In the genomic region with DNA sequence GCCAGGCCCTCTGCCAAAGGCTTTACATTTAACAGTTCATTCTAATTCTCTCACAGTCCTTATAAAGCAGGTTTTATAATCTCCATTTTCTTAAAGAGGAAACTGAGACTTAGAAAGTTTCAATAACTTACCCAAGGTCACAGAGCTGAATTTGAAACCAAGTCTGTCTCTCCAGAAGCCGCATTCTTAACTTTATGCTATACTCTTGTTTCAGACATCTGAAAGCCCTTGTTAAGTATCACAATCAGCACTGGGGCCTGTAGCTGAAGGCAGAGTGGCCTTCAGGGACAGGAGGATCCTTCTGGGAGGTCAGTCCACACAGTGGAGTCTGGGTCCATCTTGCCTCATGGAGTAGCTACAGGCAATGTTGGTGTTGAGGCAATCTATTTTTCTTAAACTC, we compare ENCODE assay signal across 29 cellular contexts. TPM values are rescaled to one million over a fixed set of nuclear protein-coding genes. Genes with fewer than 3 reads are reported as not detected.
"Had no signal": no experiment of that assay in that cellular context is flagged by ENCODE, and none has a peak within 500 bp of the region (broad histone marks: within the 10 kb centered on the region; RNA-seq: fewer than 3 reads in every experiment).

No MANE protein-coding gene starts in this region.

- DNase-seq: cortex of kidney; effector CD8-positive, alpha-beta T cell; effector memory CD8-positive, alpha-beta T cell; endodermal cell; erythroblast; esophagus squamous epithelium; foreskin fibroblast; foreskin melanocyte; gastrocnemius medialis; glutamatergic neuron; head of caudate nucleus; heart right ventricle; hippocampal formation; left cardiac atrium; left lung; left ventricle myocardium superior; lower lobe of right lung; mesenchymal stem cell; mucosa of descending colon; naive B cell; naive thymus-derived CD8-positive, alpha-beta T cell had no signal

- H3K36me3 ChIP-seq: esophagus squamous epithelium, gastrocnemius medialis, heart right ventricle, left lung, lower lobe of right lung had no signal

- H3K4me1 ChIP-seq: esophagus squamous epithelium, gastrocnemius medialis, heart right ventricle, left lung, lower lobe of right lung had no signal

- H3K9me3 ChIP-seq: gastrocnemius medialis, lower lobe of right lung, mucosa of descending colon had no signal

- ATAC-seq: effector memory CD8-positive, alpha-beta T cell; esophagus mucosa; gastrocnemius medialis; heart right ventricle; left cardiac atrium; left lung; left ventricle myocardium superior; lower lobe of right lung; mucosa of descending colon; naive thymus-derived CD8-positive, alpha-beta T cell had no signal

- H3K27ac ChIP-seq: epithelial cell of prostate, esophagus squamous epithelium, gastrocnemius medialis, heart right ventricle, left lung, lower lobe of right lung had no signal

- H3K4me3 ChIP-seq: esophagus squamous epithelium, gastrocnemius medialis, heart right ventricle, left lung, lower lobe of right lung, mucosa of descending colon had no signal

- FAIRE-seq: endometrium, islet of Langerhans, keratinocyte had no signal

- H3K27me3 ChIP-seq: esophagus squamous epithelium, gastrocnemius medialis, heart right ventricle, left lung had no signal

RNA-seq across cellular contexts. Expression of gene LRRN1, which starts 27.9 kb away (rescaled TPM):
- total RNA-seq: dermis microvascular lymphatic vessel endothelial cell, glomerular endothelial cell, lung microvascular endothelial cell had no signal
